In genomic region chr22:28882545-28882877, GRCh38 we compare ENCODE assay signal across 2 cellular contexts.
TF ChIP-seq lines count a peak whose summit lies in the region.

No MANE protein-coding gene starts in this region.

TF ChIP-seq in HCT116, 20 proteins besides CTCF, POLR2A, EP300 and RAD21 (continued from another document):
- no peak for TF ChIP-seq REST (IDR thresholded peaks at IDR 0.05; ENCODE audit: low read depth)
- no peak for TF ChIP-seq EGR1 (IDR thresholded peaks at IDR 0.05; ENCODE audit: low read depth)
- TF ChIP-seq ELF1 (IDR thresholded peaks at IDR 0.05; ENCODE audit: borderline replicate concordance, low read depth): no peak
- no peak for TF ChIP-seq CBX3 (IDR thresholded peaks at IDR 0.05; ENCODE audit: low read depth)
- no peak for TF ChIP-seq ZFX (IDR thresholded peaks at IDR 0.05)

TF ChIP-seq in neural cell, 6 proteins besides CTCF, POLR2A, EP300 and RAD21 (continued from another document):
- no peak for TF ChIP-seq REST (IDR thresholded peaks at IDR 0.05; ENCODE audit: borderline replicate concordance)
TF ChIP-seq in neural cell: peak in this region for 1.
